ENCODE assay signal across 1 cellular context in genomic region chr11:121292503-121293275, GRCh38.
A peak's percentile ranks its signal among the peaks of the same experiment; 100 is the strongest.
TF ChIP-seq lines count a peak whose summit lies in the region.

Gene SC5D (plus strand): TSS chr11:121292771. CDS start chr11:121303376, 10,605 bp downstream.

TF ChIP-seq in HEK293, 187 proteins besides CTCF, POLR2A, EP300 and RAD21 (continued from another document):
- TF ChIP-seq PATZ1 (tag by site-specific recombination; IDR thresholded peaks at IDR 0.05) = peak; percentile 56; the same call in 1 of the 2 replicates
- TF ChIP-seq ZBTB17 (tag by site-specific recombination; IDR thresholded peaks at IDR 0.05) = peak; percentile 75
- TF ChIP-seq ZBTB20 (tag by site-specific recombination; IDR thresholded peaks at IDR 0.05) = peak; percentile 18; the same call in 1 of the 2 replicates
- peak; percentile 79 for TF ChIP-seq ZIC2 (tag by site-specific recombination; IDR thresholded peaks at IDR 0.05)
- TF ChIP-seq SETDB1 (IDR thresholded peaks at IDR 0.05; ENCODE audit: insufficient read length, low read length) = no peak
- TF ChIP-seq PBX3 (CRISPR knock-in tag; IDR thresholded peaks at IDR 0.05) = peak; percentile 65; the same call in 1 of the 2 replicates
- no peak for TF ChIP-seq TCF7L2 (IDR thresholded peaks at IDR 0.05; ENCODE audit: borderline replicate concordance, low read depth, low read length)
- TF ChIP-seq ZNF549 (tag by site-specific recombination; IDR thresholded peaks at IDR 0.05) = peak; percentile 71
- TF ChIP-seq ZNF335 (tag by site-specific recombination; conservative IDR thresholded peaks at IDR 0.05) = peak; percentile 93
- TF ChIP-seq GLIS2 (tag by site-specific recombination; IDR thresholded peaks at IDR 0.05) = peak; percentile 78
- peak; percentile 47; the same call in 1 of the 2 replicates for TF ChIP-seq ZFP37 (tag by site-specific recombination; IDR thresholded peaks at IDR 0.05)
- TF ChIP-seq ZNF366 (tag by site-specific recombination; conservative IDR thresholded peaks at IDR 0.05) = no peak
- TF ChIP-seq ZNF24 (tag by site-specific recombination; IDR thresholded peaks at IDR 0.05) = no peak
- no peak for TF ChIP-seq ZNF777 (tag by site-specific recombination; IDR thresholded peaks at IDR 0.05; ENCODE audit: borderline replicate concordance)
- no peak for TF ChIP-seq ZNF362 (tag by site-specific recombination; IDR thresholded peaks at IDR 0.05)
- TF ChIP-seq PRDM10 (tag by site-specific recombination; IDR thresholded peaks at IDR 0.05) = peak; percentile 18; the same call in 1 of the 2 replicates
- TF ChIP-seq ZNF423 (tag by site-specific recombination; IDR thresholded peaks at IDR 0.05) = no peak
- 0 out of 2 replicates have a peak, but pooled peaks have one; percentile 53 for TF ChIP-seq ZEB2 (tag by site-specific recombination; IDR thresholded peaks at IDR 0.05)
- peak; percentile 93 for TF ChIP-seq KLF9 (tag by site-specific recombination; IDR thresholded peaks at IDR 0.05; ENCODE audit: low read depth)
- no peak for TF ChIP-seq ZNF654 (tag by site-specific recombination; IDR thresholded peaks at IDR 0.05; ENCODE audit: low read depth)
- TF ChIP-seq SP3 (tag by site-specific recombination; IDR thresholded peaks at IDR 0.05) = peak; percentile 64; the same call in 1 of the 2 replicates
- TF ChIP-seq ZNF350 (tag by site-specific recombination; IDR thresholded peaks at IDR 0.05) = no peak
- peak; percentile 21 for TF ChIP-seq SP7 (tag by site-specific recombination; IDR thresholded peaks at IDR 0.05)
- TF ChIP-seq GLIS1 (tag by site-specific recombination; IDR thresholded peaks at IDR 0.05) = peak; percentile 42
- TF ChIP-seq ELK4 (IDR thresholded peaks at IDR 0.05; ENCODE audit: borderline replicate concordance, low read depth, low read length) = no peak
- peak; percentile 96; the same call in 1 of the 2 replicates for TF ChIP-seq ZBTB1 (tag by site-specific recombination; IDR thresholded peaks at IDR 0.05)
- peak; percentile 39; the same call in 1 of the 2 replicates for TF ChIP-seq ZBTB8A (tag by site-specific recombination; IDR thresholded peaks at IDR 0.05)
- peak; percentile 75 for TF ChIP-seq ZNF629 (tag by site-specific recombination; IDR thresholded peaks at IDR 0.05)
- peak; percentile 62 for TF ChIP-seq EGR2 (tag by site-specific recombination; IDR thresholded peaks at IDR 0.05; ENCODE audit: low read depth)
- TF ChIP-seq ZFHX2 (tag by site-specific recombination; conservative IDR thresholded peaks at IDR 0.05) = peak; percentile 70
- peak; percentile 72; the same call in 1 of the 2 replicates for TF ChIP-seq ZNF391 (tag by site-specific recombination; IDR thresholded peaks at IDR 0.05; ENCODE audit: borderline replicate concordance, low read depth)
- TF ChIP-seq ZNF202 (tag by site-specific recombination; IDR thresholded peaks at IDR 0.05; ENCODE audit: borderline replicate concordance) = no peak
- TF ChIP-seq KLF17 (tag by site-specific recombination; IDR thresholded peaks at IDR 0.05) = peak; percentile 50; the same call in 1 of the 2 replicates
- TF ChIP-seq ZNF76 (tag by site-specific recombination; IDR thresholded peaks at IDR 0.05; ENCODE audit: borderline replicate concordance, low read depth) = peak; percentile 69
